Comparison of ENCODE assay signal across 1 cellular context in genomic region chr20:50501970-50502745, GRCh38.
TF ChIP-seq lines count a peak whose summit lies in the region.

No MANE protein-coding gene starts in this region.

TF ChIP-seq in WTC11, 78 proteins besides CTCF, POLR2A, EP300 and RAD21 (continued from another document):
- no peak for TF ChIP-seq IRF2 (CRISPR knock-in tag; IDR thresholded peaks at IDR 0.05; ENCODE audit: borderline replicate concordance, low read depth)
- TF ChIP-seq ZNF263 (CRISPR knock-in tag; IDR thresholded peaks at IDR 0.05; ENCODE audit: low read depth), result no peak
- TF ChIP-seq ZNF121 (CRISPR knock-in tag; IDR thresholded peaks at IDR 0.05), result no peak
- no peak for TF ChIP-seq GTF2I (CRISPR knock-in tag; conservative IDR thresholded peaks at IDR 0.05)
- no peak for TF ChIP-seq ETV6 (CRISPR knock-in tag; IDR thresholded peaks at IDR 0.05)
- no peak for TF ChIP-seq NR3C1 (CRISPR knock-in tag; conservative IDR thresholded peaks at IDR 0.05; ENCODE audit: low read depth)
- TF ChIP-seq RELA (CRISPR knock-in tag; IDR thresholded peaks at IDR 0.05; ENCODE audit: borderline replicate concordance), result no peak
- TF ChIP-seq ZNF317 (CRISPR knock-in tag; IDR thresholded peaks at IDR 0.05; ENCODE audit: borderline replicate concordance, low read depth), result no peak
- no peak for TF ChIP-seq PRRX2 (CRISPR knock-in tag; IDR thresholded peaks at IDR 0.05)
- TF ChIP-seq TP53 (CRISPR knock-in tag; IDR thresholded peaks at IDR 0.05), result no peak
- no peak for TF ChIP-seq ZNF138 (CRISPR knock-in tag; conservative IDR thresholded peaks at IDR 0.05)
- TF ChIP-seq, protein P1, sequence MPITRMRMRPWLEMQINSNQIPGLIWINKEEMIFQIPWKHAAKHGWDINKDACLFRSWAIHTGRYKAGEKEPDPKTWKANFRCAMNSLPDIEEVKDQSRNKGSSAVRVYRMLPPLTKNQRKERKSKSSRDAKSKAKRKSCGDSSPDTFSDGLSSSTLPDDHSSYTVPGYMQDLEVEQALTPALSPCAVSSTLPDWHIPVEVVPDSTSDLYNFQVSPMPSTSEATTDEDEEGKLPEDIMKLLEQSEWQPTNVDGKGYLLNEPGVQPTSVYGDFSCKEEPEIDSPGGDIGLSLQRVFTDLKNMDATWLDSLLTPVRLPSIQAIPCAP (CRISPR knock-in tag; IDR thresholded peaks at IDR 0.05), result no peak
- no peak for TF ChIP-seq CBFB (CRISPR knock-in tag; IDR thresholded peaks at IDR 0.05; ENCODE audit: low read depth)
- TF ChIP-seq, protein P2, sequence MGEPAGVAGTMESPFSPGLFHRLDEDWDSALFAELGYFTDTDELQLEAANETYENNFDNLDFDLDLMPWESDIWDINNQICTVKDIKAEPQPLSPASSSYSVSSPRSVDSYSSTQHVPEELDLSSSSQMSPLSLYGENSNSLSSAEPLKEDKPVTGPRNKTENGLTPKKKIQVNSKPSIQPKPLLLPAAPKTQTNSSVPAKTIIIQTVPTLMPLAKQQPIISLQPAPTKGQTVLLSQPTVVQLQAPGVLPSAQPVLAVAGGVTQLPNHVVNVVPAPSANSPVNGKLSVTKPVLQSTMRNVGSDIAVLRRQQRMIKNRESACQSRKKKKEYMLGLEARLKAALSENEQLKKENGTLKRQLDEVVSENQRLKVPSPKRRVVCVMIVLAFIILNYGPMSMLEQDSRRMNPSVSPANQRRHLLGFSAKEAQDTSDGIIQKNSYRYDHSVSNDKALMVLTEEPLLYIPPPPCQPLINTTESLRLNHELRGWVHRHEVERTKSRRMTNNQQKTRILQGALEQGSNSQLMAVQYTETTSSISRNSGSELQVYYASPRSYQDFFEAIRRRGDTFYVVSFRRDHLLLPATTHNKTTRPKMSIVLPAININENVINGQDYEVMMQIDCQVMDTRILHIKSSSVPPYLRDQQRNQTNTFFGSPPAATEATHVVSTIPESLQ (CRISPR knock-in tag; IDR thresholded peaks at IDR 0.05), result no peak
- no peak for TF ChIP-seq ATF2 (CRISPR knock-in tag; IDR thresholded peaks at IDR 0.05; ENCODE audit: borderline replicate concordance, low read depth)
TF ChIP-seq in WTC11: peak in this region for 0.
